In genomic region chr2:235029054-235029453, GRCh38 we compare ENCODE assay signal across 3 cellular contexts.
TF ChIP-seq lines count a peak whose summit lies in the region.

No MANE protein-coding gene starts in this region.

TF ChIP-seq in A549, 52 proteins besides CTCF, POLR2A, EP300 and RAD21 (continued from another document):
- TF ChIP-seq GATA3 (IDR thresholded peaks at IDR 0.05; ENCODE audit: borderline replicate concordance) (no peak), SREBF2 (IDR thresholded peaks at IDR 0.05) (no peak), HOXB5 (CRISPR knock-in tag; IDR thresholded peaks at IDR 0.05) (no peak), RCOR1 (IDR thresholded peaks at IDR 0.05; ENCODE audit: low read depth, low read length) (no peak), PHF8 (IDR thresholded peaks at IDR 0.05; ENCODE audit: borderline replicate concordance, low read depth) (no peak), CHD4 (IDR thresholded peaks at IDR 0.05; ENCODE audit: borderline replicate concordance) (no peak), TP53 (CRISPR knock-in tag; IDR thresholded peaks at IDR 0.05) (no peak), HDAC2 (IDR thresholded peaks at IDR 0.05) (no peak)

TF ChIP-seq in IMR-90, 13 proteins besides CTCF, POLR2A, EP300 and RAD21 (continued from another document):
- no peak for TF ChIP-seq SMC3 (IDR thresholded peaks at IDR 0.05; ENCODE audit: low read depth, low read length)
- no peak for TF ChIP-seq USF2 (IDR thresholded peaks at IDR 0.05; ENCODE audit: low read depth, low read length)
- no peak for TF ChIP-seq MAFK (IDR thresholded peaks at IDR 0.05; ENCODE audit: low read depth, low read length)
- TF ChIP-seq FOS (IDR thresholded peaks at IDR 0.05; ENCODE audit: low read depth, low read length): no peak
- TF ChIP-seq ELK1 (IDR thresholded peaks at IDR 0.05; ENCODE audit: borderline replicate concordance, low read depth, low read length): no peak
- TF ChIP-seq BHLHE40 (IDR thresholded peaks at IDR 0.05; ENCODE audit: low read depth, low read length): no peak
- TF ChIP-seq MAZ (IDR thresholded peaks at IDR 0.05; ENCODE audit: borderline replicate concordance, low read depth, low read length): no peak
- TF ChIP-seq CEBPB (IDR thresholded peaks at IDR 0.05; ENCODE audit: low read depth, low read length): no peak
- TF ChIP-seq CHD1 (IDR thresholded peaks at IDR 0.05; ENCODE audit: low read depth, low read length): no peak
- no peak for TF ChIP-seq MXI1 (IDR thresholded peaks at IDR 0.05; ENCODE audit: borderline replicate concordance, low read depth, low read length)
- TF ChIP-seq NFE2L2 (IDR thresholded peaks at IDR 0.05; ENCODE audit: low read depth, low read length): no peak
- no peak for TF ChIP-seq RFX5 (IDR thresholded peaks at IDR 0.05; ENCODE audit: low read depth, low read length)

TF ChIP-seq in GM12891, 5 proteins besides CTCF, POLR2A, EP300 and RAD21 (continued from another document):
- no peak for TF ChIP-seq POU2F2 (IDR thresholded peaks at IDR 0.05; ENCODE audit: low read depth, low read length)
